ENCODE assay signal across 1 cellular context in genomic region chr18:62426191-62426488, GRCh38.
TF ChIP-seq lines count a peak whose summit lies in the region.

No MANE protein-coding gene starts in this region.

TF ChIP-seq in H1, 55 proteins besides CTCF, POLR2A, EP300 and RAD21:
- TF ChIP-seq BCL11A (IDR thresholded peaks at IDR 0.05; ENCODE audit: low read depth in 2 of 2, low read length in 2 of 2) (no peak), ZNF274 (IDR thresholded peaks at IDR 0.05; ENCODE audit: borderline replicate concordance, extremely low read depth, low read length) (no peak), NANOG (IDR thresholded peaks at IDR 0.05; ENCODE audit: insufficient read depth, low read depth, low read length, poor library complexity, severe bottlenecking) (no peak), CEBPB (IDR thresholded peaks at IDR 0.05; ENCODE audit: low read depth, low read length) (no peak), EGR1 (IDR thresholded peaks at IDR 0.05; ENCODE audit: borderline replicate concordance, low read depth, low read length) (no peak), CTBP2 (IDR thresholded peaks at IDR 0.05; ENCODE audit: borderline replicate concordance, insufficient read depth, insufficient read length, low read length) (no peak)
